ENCODE assay signal across 19 cellular contexts in the genomic region with DNA sequence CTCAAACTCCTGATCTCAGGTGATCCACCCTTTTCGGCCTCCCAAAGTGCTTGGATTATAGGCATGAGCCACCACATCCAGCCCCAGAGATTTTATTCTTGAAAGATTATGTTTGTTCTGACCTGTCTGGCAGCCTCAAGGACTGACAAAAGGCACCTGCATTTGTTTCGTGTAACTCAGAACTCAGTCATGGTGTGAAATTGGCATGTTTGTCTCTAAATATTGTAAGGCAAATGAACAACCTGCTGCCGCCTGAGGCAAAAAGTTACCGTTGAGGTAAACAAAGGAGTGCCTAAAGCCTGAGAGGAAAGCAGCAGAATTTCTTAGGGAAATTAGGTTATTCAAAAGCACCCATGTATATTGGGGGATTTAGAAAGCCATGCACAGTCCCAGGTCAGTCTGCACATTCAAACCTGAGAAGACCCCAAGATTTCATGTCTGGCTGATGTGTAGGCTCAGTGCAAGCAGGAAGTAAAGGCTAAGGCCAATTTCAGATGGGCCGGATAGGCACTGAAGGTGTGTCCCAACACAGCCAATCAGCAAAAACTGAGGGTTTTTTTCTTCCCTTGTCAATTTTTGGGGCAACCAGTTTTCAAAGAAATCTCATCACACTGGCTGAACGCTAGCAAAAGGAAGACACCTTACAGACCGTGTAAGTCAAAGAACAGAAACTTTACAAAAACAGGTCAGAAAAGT. TPM values are rescaled to one million over a fixed set of nuclear protein-coding genes. Genes with fewer than 3 reads are reported as not detected.
DNase-seq lines count a peak whose midpoint lies in the region; ATAC-seq, FAIRE-seq and TF ChIP-seq lines count a peak whose summit lies in the region.
"Had no signal": no experiment of that assay in that cellular context is flagged by ENCODE, and none has a peak within 500 bp of the region (broad histone marks: within the 10 kb centered on the region; RNA-seq: fewer than 3 reads in every experiment).

No MANE protein-coding gene starts in this region.

- no peaks in the 10 kb centered on the region for H4K20me1 ChIP-seq in DND-41 (ENCODE audit: insufficient read depth, low read length)
- H4K20me1 ChIP-seq: BLaER1 had no signal

- peak; percentile 43 for FAIRE-seq in H54 (lab: Jason Lieb, UNC)
- FAIRE-seq: GM12891 had no signal

- intact Hi-C loops in left colon (cut with DNase I, micrococcal nuclease): no loop called here
- intact Hi-C loops in aorta (cut with DNase I): no loop called here

- H3K27me3 ChIP-seq in DND-41 (ENCODE audit: insufficient read depth, low read length, poor library complexity): no peaks in the 10 kb centered on the region
- H3K27me3 ChIP-seq in aorta (ENCODE audit: control insufficient read depth in 1 of 2, insufficient read depth in 2 of 2, low read length in 1 of 2): no peaks in the 10 kb centered on the region
- H3K27me3 ChIP-seq: BLaER1 had no signal

- peaks cover 49% of the 10 kb centered on the region for H3K36me3 ChIP-seq in DND-41 (ENCODE audit: insufficient read depth, low read length)
- H3K36me3 ChIP-seq in aorta (ENCODE audit: control insufficient read depth in 1 of 2, insufficient read depth in 2 of 2, low read length in 1 of 2): no peaks in the 10 kb centered on the region

- H3K4me3 Mint-ChIP-seq in activated CD4-positive, alpha-beta T cell treated with anti-CD3 and anti-CD28 coated beads, Interleukin-2, amount 10 ng/mL, durations not matched to agents 7 days and 5 days: no peak overlapping the region
- H3K4me3 Mint-ChIP-seq: CD4-positive, alpha-beta memory T cell had no signal

- no peaks in the 10 kb centered on the region for H3K4me1 Mint-ChIP-seq in activated CD4-positive, alpha-beta T cell treated with anti-CD3 and anti-CD28 coated beads, Interleukin-2, amount 10 ng/mL, durations not matched to agents 7 days and 5 days
- H3K4me1 Mint-ChIP-seq: CD4-positive, alpha-beta memory T cell had no signal

- no peak for DNase-seq in DND-41
- no peak for DNase-seq in H54 (ENCODE audit: insufficient read length, low spot score)
- peak; percentile 37 for DNase-seq in NCI-H526 treated with DMSO at 0.1 percent for 48 hours (lab: John Stamatoyannopoulos, UW)
- no peak for DNase-seq in left colon
- no peak for DNase-seq in aorta
- no peak for DNase-seq in activated CD4-positive, alpha-beta T cell treated with anti-CD3 and anti-CD28 coated beads, Interleukin-2, amount 10 ng/mL, durations not matched to agents 7 days and 5 days
- DNase-seq: CD4-positive, alpha-beta memory T cell; DMS 273 treated with DMSO at 0.1 percent for 48 hours; DMS79 treated with DMSO at 0.1 percent for 48 hours; Kasumi-1; NCI-H1694 treated with DMSO at 0.1 percent for 48 hours; NCI-H446 treated with DMSO at 0.1 percent for 48 hours; SIG-M5; SK-N-SH had no signal

- H3K27ac Mint-ChIP-seq in activated CD4-positive, alpha-beta T cell treated with anti-CD3 and anti-CD28 coated beads, Interleukin-2, amount 10 ng/mL, durations not matched to agents 7 days and 5 days: no peak overlapping the region

- H3K9ac ChIP-seq in DND-41 (ENCODE audit: low read depth, low read length): no peak overlapping the region
- H3K9ac ChIP-seq: BLaER1, SK-N-SH had no signal

- H3K4me1 ChIP-seq in DND-41 (ENCODE audit: insufficient read depth, low read length) (no peaks in the 10 kb centered on the region), aorta (ENCODE audit: control insufficient read depth in 1 of 2, insufficient read depth in 2 of 2, low read length in 2 of 2) (no peaks in the 10 kb centered on the region)
- H3K4me1 ChIP-seq: BLaER1, Caco-2 had no signal

- H2AFZ ChIP-seq in DND-41 (ENCODE audit: low read depth, low read length): no peak overlapping the region

- H3K4me3 ChIP-seq in DND-41 (ENCODE audit: low read depth in 1 of 2, low read length in 2 of 2): no peak overlapping the region
- H3K4me3 ChIP-seq in aorta (ENCODE audit: low read length in 2 of 2): no peak overlapping the region
- H3K4me3 ChIP-seq: BLaER1 had no signal

- H3K9me3 ChIP-seq in DND-41 (ENCODE audit: insufficient read depth, low read length, severe bottlenecking) (no peaks in the 10 kb centered on the region), aorta (ENCODE audit: control insufficient read depth, low read length) (no peaks in the 10 kb centered on the region)
- H3K9me3 ChIP-seq: BLaER1, Caco-2, SK-N-SH had no signal

- no peaks in the 10 kb centered on the region for H3K27me3 Mint-ChIP-seq in activated CD4-positive, alpha-beta T cell treated with anti-CD3 and anti-CD28 coated beads, Interleukin-2, amount 10 ng/mL, durations not matched to agents 7 days and 5 days
- H3K27me3 Mint-ChIP-seq: CD4-positive, alpha-beta memory T cell had no signal

- POLR2A ChIA-PET in activated CD4-positive, alpha-beta T cell treated with anti-CD3 and anti-CD28 coated beads, Interleukin-2, amount 10 ng/mL, durations not matched to agents 7 days and 5 days (lab: Charles Lee): no interaction called here

- ATAC-seq in DND-41 (ENCODE audit: insufficient read depth, low read depth): peak; percentile 55; the same call in 2 of the 3 replicates
- peak; percentile 62 for ATAC-seq in left colon
- ATAC-seq in aorta (ENCODE audit: low FRiP score): no peak
- no peak for ATAC-seq in HG02938 (IDR thresholded peaks at IDR 0.05; ENCODE audit: unreplicated experiment)

- TF ChIP-seq CTCF in DND-41 (IDR thresholded peaks at IDR 0.05; ENCODE audit: borderline replicate concordance, extremely low read depth, low read length, poor library complexity, severe bottlenecking): no peak

- TF ChIP-seq POLR2A in H54 (IDR thresholded peaks at IDR 0.05; ENCODE audit: low read depth, low read length): no peak

- H3K36me3 Mint-ChIP-seq in activated CD4-positive, alpha-beta T cell treated with anti-CD3 and anti-CD28 coated beads, Interleukin-2, amount 10 ng/mL, durations not matched to agents 7 days and 5 days (ENCODE audit: low read depth): peaks cover 35% of the 10 kb centered on the region
- H3K36me3 Mint-ChIP-seq: CD4-positive, alpha-beta memory T cell had no signal

- H3K4me2 ChIP-seq in DND-41 (ENCODE audit: insufficient read depth, low read length): no peak overlapping the region
- H3K4me2 ChIP-seq: BLaER1, SK-N-SH had no signal

- WGBS in aorta, 2 donors: 82 to 94% methylated on average over 7 of the region's 7 CpGs

- CTCF ChIA-PET in activated CD4-positive, alpha-beta T cell treated with anti-CD3 and anti-CD28 coated beads, Interleukin-2, amount 10 ng/mL, durations not matched to agents 7 days and 5 days (lab: Charles Lee): interaction anchor here (1.1 kb wide), 1 partner anchor 10 kb away, joined by 3 read pairs; no protein-coding TSS in a partner anchor

- H3K27ac ChIP-seq in DND-41 (ENCODE audit: low read length): no peak overlapping the region
- no peak overlapping the region for H3K27ac ChIP-seq in aorta (ENCODE audit: low read depth in 1 of 2, low read length in 2 of 2)
- H3K27ac ChIP-seq: BLaER1, RWPE1 had no signal

- peaks cover under 1% of the 10 kb centered on the region for H3K9me3 Mint-ChIP-seq in activated CD4-positive, alpha-beta T cell treated with anti-CD3 and anti-CD28 coated beads, Interleukin-2, amount 10 ng/mL, durations not matched to agents 7 days and 5 days

- no peaks in the 10 kb centered on the region for H3K79me2 ChIP-seq in DND-41 (ENCODE audit: insufficient read depth, low read length)

RNA-seq across cellular contexts. Expression of gene HHEX, which starts 33.3 kb away (rescaled TPM):
- total RNA-seq in left colon: 1 to 10 TPM; 2.5 to 4.8 TPM
- 10 to 100 TPM; 11.5 to 22.7 TPM for total RNA-seq in aorta
- 1 to 10 TPM; 4.5 to 6.3 TPM for polyA plus RNA-seq in aorta
- total RNA-seq in activated CD4-positive, alpha-beta T cell treated with anti-CD3 and anti-CD28 coated beads, Interleukin-2, amount 10 ng/mL, durations not matched to agents 7 days and 5 days: under 1 TPM in 1 of 2 experiments, not detected in 1; 0.25 TPM

Comparison
In these comparisons a context has a peak if more than half of its experiments do, and no peak if none do; other contexts are left out.
1. ATAC-seq: peak in DND-41 (single experiment) and left colon (single experiment); none in aorta (single experiment) and HG02938 (single experiment).